ENCODE assay signal across 8 cellular contexts in genomic region chr11:47161134-47161854, GRCh38. TPM values are rescaled to one million over a fixed set of nuclear protein-coding genes. Genes with fewer than 3 reads are reported as not detected.
DNase-seq lines count a peak whose midpoint lies in the region; ATAC-seq, FAIRE-seq and TF ChIP-seq lines count a peak whose summit lies in the region.

No MANE protein-coding gene starts in this region.

- H3K4me1 ChIP-seq in gastroesophageal sphincter = peaks cover 0 to 21% (median 0%) of the 10 kb centered on the region in 3 donors
- peaks cover 0 to 3% (median 0%) of the 10 kb centered on the region in 3 donors for H3K4me1 ChIP-seq in pancreas

- DNase-seq in A172 (ENCODE audit: low spot score) (peak; percentile 69), GM13977 (ENCODE audit: low spot score) (peak; percentile 88), HuH-7.5 (ENCODE audit: low spot score) (peak; percentile 93), RPMI7951 (ENCODE audit: low read depth) (peak; percentile 56), pancreas (peak in 5 of 6 donors; percentile 55 to 85 (median 76))
- peak; percentile 36 for DNase-seq in activated gamma-delta T cell treated with anti-CD3 and anti-CD28 coated beads, Interleukin-2, amount 50 U/mL, for 16 hours (ENCODE audit: low read depth)

- peak overlapping the region in 2 of 4 donors; percentile 35 to 36 for H3K27ac ChIP-seq in gastroesophageal sphincter
- H3K27ac ChIP-seq in pancreas = no peak overlapping the region

- no peak for TF ChIP-seq POLR2A in gastroesophageal sphincter (IDR thresholded peaks at IDR 0.05)

- FAIRE-seq in pancreas (lab: Jason Lieb, UNC) = no peak

- intact Hi-C loops in pancreas (cut with DNase I) = loop anchor here in 2 of 3 donors (5.0 to 10.0 kb wide), 2 partner anchors 274 to 276 kb away; no protein-coding TSS in a partner anchor

- WGBS in gastroesophageal sphincter (ENCODE audit: low coverage in 1 of 2), 2 donors = 20 to 30% methylated on average over 1 to 4 of the region's 14 CpGs
- WGBS in pancreas, 2 donors = 45 to 46% methylated on average over 14 of the region's 14 CpGs

- H3K27me3 ChIP-seq in gastroesophageal sphincter (no peaks in the 10 kb centered on the region), pancreas (no peaks in the 10 kb centered on the region)

- H3K36me3 ChIP-seq in gastroesophageal sphincter (peaks cover 0 to 64% of the 10 kb centered on the region in 2 donors), pancreas (peaks cover 6 to 24% (median 19%) of the 10 kb centered on the region in 3 donors)

- TF ChIP-seq EP300 in gastroesophageal sphincter (IDR thresholded peaks at IDR 0.05) = no peak

- no peaks in the 10 kb centered on the region for H3K9me3 ChIP-seq in gastroesophageal sphincter
- no peaks in the 10 kb centered on the region for H3K9me3 ChIP-seq in pancreas

- TF ChIP-seq CTCF in GM13977 (IDR thresholded peaks at IDR 0.05; ENCODE audit: extremely low read depth, insufficient read depth, missing control alignments) (peak; percentile 83), gastroesophageal sphincter (IDR thresholded peaks at IDR 0.05) (peak; percentile 24 to 67 (median 63)), pancreas (IDR thresholded peaks at IDR 0.05) (peak; percentile 56 to 70 (median 68))

- ATAC-seq in gastroesophageal sphincter = peak; percentile 56
- peak; percentile 72 to 87 (median 80) for ATAC-seq in pancreas
- no peak for ATAC-seq in GM18517 (IDR thresholded peaks at IDR 0.05; ENCODE audit: unreplicated experiment)

- in situ Hi-C loops in GM13977 (cut with MboI; ENCODE audit: low pct_unique_long_range_greater_than_20kb, low sequenced_read_pairs, unreplicated experiment) = no loop called here

- no peak overlapping the region for H3K4me3 ChIP-seq in gastroesophageal sphincter
- H3K4me3 ChIP-seq in pancreas = no peak overlapping the region

RNA-seq across cellular contexts. Expression of gene ARFGAP2, which starts 15.4 kb away (rescaled TPM):
- 106 and 166 TPM in 2 replicates for total RNA-seq in A172 (2014; rRNA removed; shearing (Covaris generic))
- total RNA-seq in RPMI7951 (2014; rRNA removed; shearing (Covaris generic)) = 63.4 and 74.5 TPM in 2 replicates
- total RNA-seq in gastroesophageal sphincter (100 to 1,000 TPM; 127 to 223 (median 198) TPM), pancreas (10 to 100 TPM; 40.1 to 67.5 (median 61.4) TPM)
- polyA plus RNA-seq in pancreas = 10 to 100 TPM; 73.1 to 78.9 TPM

RNA-seq across cellular contexts. Expression of gene PACSIN3, which starts 24.9 kb away (rescaled TPM):
- 28.7 and 32.2 TPM in 2 replicates for total RNA-seq in A172 (2014; rRNA removed; shearing (Covaris generic))
- 19.8 and 22.7 TPM in 2 replicates for total RNA-seq in RPMI7951 (2014; rRNA removed; shearing (Covaris generic))
- total RNA-seq in gastroesophageal sphincter = 10 to 100 TPM; 61.3 to 74.9 (median 65.3) TPM
- 10 to 100 TPM; 16.5 to 39.9 (median 29.6) TPM for total RNA-seq in pancreas
- 10 to 100 TPM; 28.1 to 31.3 TPM for polyA plus RNA-seq in pancreas

RNA-seq across cellular contexts. Expression of gene DDB2, which starts 53.5 kb away (rescaled TPM):
- total RNA-seq in A172 (2014; rRNA removed; shearing (Covaris generic)) = 86.1 and 110 TPM in 2 replicates
- total RNA-seq in RPMI7951 (2014; rRNA removed; shearing (Covaris generic)) = 22.7 and 35.0 TPM in 2 replicates
- total RNA-seq in gastroesophageal sphincter = 10 to 100 TPM; 18.6 to 44.2 (median 28.0) TPM
- 10 to 100 TPM in 5 of 6 donors, 1 to 10 TPM in 1; 10.0 to 46.2 (median 20.0) TPM for total RNA-seq in pancreas
- 10 to 100 TPM; 31.2 to 45.9 TPM for polyA plus RNA-seq in pancreas

Comparison
In these comparisons a context has a peak if more than half of its experiments do, and no peak if none do; other contexts are left out.
1. DNase-seq: peak in every context shown above with its lines; median percentile 93 in HuH-7.5; 88 in GM13977; 76 in pancreas; 69 in A172; 56 in RPMI7951; 36 in activated gamma-delta T cell treated with anti-CD3 and anti-CD28 coated beads, Interleukin-2, amount 50 U/mL, for 16 hours.